Comparison of ENCODE assay signal across 8 cellular contexts in the genomic region with DNA sequence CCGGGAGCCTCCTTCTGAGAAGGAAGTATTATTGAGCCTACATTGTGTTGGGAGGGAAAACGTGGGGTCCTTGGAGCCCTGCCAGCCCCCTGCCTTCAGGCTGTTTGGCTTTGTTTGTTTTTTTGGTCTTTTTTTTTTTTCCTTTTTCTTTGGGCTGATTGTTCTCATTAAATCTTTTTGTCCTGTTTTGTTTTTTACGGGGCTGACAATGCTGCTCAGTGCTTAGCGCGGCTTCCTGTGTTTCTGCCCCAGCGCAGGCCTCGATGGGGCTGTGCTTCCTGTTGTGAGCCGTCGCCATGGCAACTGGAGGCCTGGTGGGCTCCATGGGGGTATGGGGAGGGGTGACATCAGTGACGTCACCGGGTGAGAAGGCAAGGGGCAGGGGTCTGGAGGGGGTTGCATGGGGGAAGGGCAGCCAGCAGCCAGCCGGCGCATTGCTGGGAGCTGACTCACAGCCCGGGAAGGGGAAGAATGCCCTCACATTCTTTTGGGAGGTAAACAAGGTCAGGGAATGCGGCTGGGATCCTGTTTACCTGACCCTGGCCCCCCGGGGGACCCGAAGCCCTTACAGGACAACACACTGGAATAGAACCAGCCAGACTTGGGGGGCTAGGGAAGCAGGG. TPM values are rescaled to one million over a fixed set of nuclear protein-coding genes. Genes with fewer than 3 reads are reported as not detected.
A peak's percentile ranks its signal among the peaks of the same experiment; 100 is the strongest.
DNase-seq lines count a peak whose midpoint lies in the region; ATAC-seq and TF ChIP-seq lines count a peak whose summit lies in the region.

No MANE protein-coding gene starts in this region.

- no peaks in the 10 kb centered on the region for H3K9me3 Mint-ChIP-seq in activated B cell treated with CpG ODN at 0.5 μM for 24 hours

- peak in 3 of 4 experiments; percentile 23 to 72 (median 65) for DNase-seq in activated CD4-positive, CD25-positive, alpha-beta regulatory T cell (lab: John Stamatoyannopoulos, UW)
- DNase-seq in activated CD4-positive, CD25-positive, alpha-beta regulatory T cell treated with anti-CD3 and anti-CD28 coated beads, Interleukin-2, amount 50 U/mL, for 72 hours = no peak
- DNase-seq in activated B cell treated with CpG ODN at 0.5 μM for 24 hours (peak; percentile 41), kidney tubule cell (ENCODE audit: low spot score) (peak; percentile 98)
- peak; percentile 69 for DNase-seq in central memory CD4-positive, alpha-beta T cell
- peak; percentile 28 to 33 for DNase-seq in stimulated activated CD4-positive, alpha-beta T cell treated with anti-CD3 and anti-CD28 coated beads, Interleukin-1b, Interleukin-23, amount 100 ng/mL, for 4 hours (ENCODE audit: low read depth in 2 of 2)

- TF ChIP-seq CTCF in activated B cell treated with CpG ODN at 0.5 μM for 24 hours (IDR thresholded peaks at IDR 0.05) = no peak

- peak overlapping the region; percentile 74 for H3K27ac Mint-ChIP-seq in activated B cell treated with CpG ODN at 0.5 μM for 24 hours

- ATAC-seq in activated B cell treated with CpG ODN at 0.5 μM for 24 hours (ENCODE audit: low read depth) (peak; percentile 32), HG03135 (IDR thresholded peaks at IDR 0.05; ENCODE audit: unreplicated experiment) (no peak), GM21619 (IDR thresholded peaks at IDR 0.05; ENCODE audit: unreplicated experiment) (no peak)

- H3K27me3 Mint-ChIP-seq in activated B cell treated with CpG ODN at 0.5 μM for 24 hours = no peaks in the 10 kb centered on the region

- H3K36me3 Mint-ChIP-seq in activated B cell treated with CpG ODN at 0.5 μM for 24 hours (ENCODE audit: low read depth) = no peaks in the 10 kb centered on the region

- intact Hi-C loops in activated B cell treated with CpG ODN at 0.5 μM for 24 hours (cut with micrococcal nuclease) = no loop called here

- POLR2A ChIA-PET in activated B cell treated with CpG ODN at 0.5 μM for 24 hours (lab: Charles Lee) = interaction anchor here (1.2 to 2.5 kb wide), 2 partner anchors 144 to 145 kb away, joined by 3 to 13 read pairs; no protein-coding TSS in a partner anchor

- H3K4me3 Mint-ChIP-seq in activated B cell treated with CpG ODN at 0.5 μM for 24 hours = peak overlapping the region; percentile 22

- CTCF ChIA-PET in activated B cell treated with CpG ODN at 0.5 μM for 24 hours (lab: Charles Lee) = no interaction called here

- H3K4me1 Mint-ChIP-seq in activated B cell treated with CpG ODN at 0.5 μM for 24 hours = peaks cover 42% of the 10 kb centered on the region

RNA-seq across cellular contexts. Expression of a gene that starts 22.1 kb away (rescaled TPM):
- total RNA-seq in activated B cell treated with CpG ODN at 0.5 μM for 24 hours = 42.6 and 45.4 TPM in 2 replicates
